ENCODE assay signal across 1 cellular context in genomic region chr5:88825782-88826110, GRCh38.
TF ChIP-seq lines count a peak whose summit lies in the region.

No MANE protein-coding gene starts in this region.

TF ChIP-seq in K562, 482 proteins besides CTCF, POLR2A, EP300 and RAD21 (continued from another document):
- TF ChIP-seq PRDM10 (IDR thresholded peaks at IDR 0.05; ENCODE audit: partially characterized antibody) (peak; percentile 14), SMARCA4 (IDR thresholded peaks at IDR 0.05) (peak; percentile 58), CTBP1 (IDR thresholded peaks at IDR 0.05; ENCODE audit: borderline replicate concordance) (peak; percentile 23; the same call in 1 of the 2 replicates), MCM2 (IDR thresholded peaks at IDR 0.05; ENCODE audit: low read depth) (no peak), KDM1A (IDR thresholded peaks at IDR 0.05) (peak in 1 of 2 experiments; percentile 31; a peak in 1 of 4 replicates), NR2C1 (IDR thresholded peaks at IDR 0.05) (peak; percentile 52; the same call in 1 of the 2 replicates), NR2C1 (tag; IDR thresholded peaks at IDR 0.05) (peak; percentile 67), ARNT (IDR thresholded peaks at IDR 0.05) (0 out of 4 replicates have a peak, but pooled peaks of 1 of the 2 experiments have one; percentile 29), MLLT1 (IDR thresholded peaks at IDR 0.05) (0 out of 4 replicates have a peak, but pooled peaks of 1 of the 2 experiments have one; percentile 55), CEBPG (CRISPR knock-in tag; IDR thresholded peaks at IDR 0.05) (no peak), CEBPG (tag; conservative IDR thresholded peaks at IDR 0.05 in 1 of 2, IDR thresholded peaks at IDR 0.05 in 1 of 2) (peak in 1 of 2 experiments; percentile 40; a peak in 2 of 4 replicates), C11orf30 (IDR thresholded peaks at IDR 0.05; ENCODE audit: low read depth) (peak; percentile 16), CBFA2T3 (IDR thresholded peaks at IDR 0.05) (peak; percentile 35), MTA1 (IDR thresholded peaks at IDR 0.05; ENCODE audit: borderline replicate concordance) (peak; percentile 48; the same call in 1 of the 2 replicates), DPF2 (IDR thresholded peaks at IDR 0.05) (peak; percentile 77)
